18 cellular contexts compared by ENCODE assay signal in the genomic region with DNA sequence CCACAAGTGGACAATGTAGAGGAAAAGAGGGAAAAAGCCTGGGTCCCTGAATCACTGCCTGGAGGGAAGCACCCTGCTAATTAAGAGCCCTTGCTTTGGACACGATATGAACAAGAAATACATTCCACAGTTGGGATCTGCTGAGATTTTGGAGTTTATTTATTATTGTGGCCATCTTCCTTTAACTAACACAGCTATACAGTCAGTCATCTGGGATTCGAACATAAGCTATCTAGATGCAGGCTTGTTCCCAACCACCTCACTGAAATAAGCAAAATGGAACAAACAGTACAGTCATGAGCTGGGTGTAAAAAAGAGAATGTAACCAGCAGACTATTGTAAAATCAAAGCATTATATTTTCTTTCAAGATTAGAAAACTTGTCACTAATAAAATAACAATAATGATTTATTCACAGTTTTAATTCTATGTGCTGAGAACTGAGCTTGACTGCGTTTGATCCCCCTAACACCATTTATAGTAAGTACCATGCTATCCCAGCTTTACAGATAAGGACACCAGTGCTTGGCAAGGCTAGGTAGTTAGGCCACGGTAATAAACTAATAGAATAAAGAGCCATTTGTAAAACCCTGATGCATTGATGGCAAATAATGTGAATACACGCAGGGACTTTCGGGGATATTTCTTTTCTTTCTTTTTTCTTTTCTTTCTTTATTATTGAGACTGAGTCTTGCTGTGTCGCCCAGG.
"Had no signal": no experiment of that assay in that cellular context is flagged by ENCODE, and none has a peak within 500 bp of the region (broad histone marks: within the 10 kb centered on the region; RNA-seq: fewer than 3 reads in every experiment).

No MANE protein-coding gene starts in this region.

- H3K27ac ChIP-seq: foreskin keratinocyte, left ventricle myocardium inferior, skin epidermis, stomach, thoracic aorta had no signal

- H3K9me3 ChIP-seq: left ventricle myocardium inferior, stomach, thoracic aorta had no signal

- DNase-seq: cerebellar nuclear complex; effector CD4-positive, alpha-beta T cell; immature natural killer cell; left ventricle myocardium inferior; natural killer cell; posterior cingulate gyrus; stimulated activated CD4-positive, alpha-beta T cell treated with anti-CD3 and anti-CD28 coated beads, Interleukin-2, amount 100 ng/mL, for 24 hours; stimulated activated CD4-positive, alpha-beta T cell treated with anti-CD3 and anti-CD28 coated beads, Interleukin-4, amount 100 ng/mL, for 4 hours; stimulated activated naive CD4-positive, alpha-beta T cell; stomach; substantia nigra; trophoblast cell had no signal

- H3K27me3 ChIP-seq: foreskin keratinocyte, stomach had no signal

- H3K4me3 ChIP-seq: left ventricle myocardium inferior, lung, skin epidermis, stomach, thoracic aorta had no signal

- H3K4me1 ChIP-seq: foreskin keratinocyte had no signal

- ATAC-seq: esophagus mucosa, foreskin keratinocyte, natural killer cell, sciatic nerve had no signal

- H3K36me3 ChIP-seq: left ventricle myocardium inferior, stomach, thoracic aorta had no signal
